In the genomic region with DNA sequence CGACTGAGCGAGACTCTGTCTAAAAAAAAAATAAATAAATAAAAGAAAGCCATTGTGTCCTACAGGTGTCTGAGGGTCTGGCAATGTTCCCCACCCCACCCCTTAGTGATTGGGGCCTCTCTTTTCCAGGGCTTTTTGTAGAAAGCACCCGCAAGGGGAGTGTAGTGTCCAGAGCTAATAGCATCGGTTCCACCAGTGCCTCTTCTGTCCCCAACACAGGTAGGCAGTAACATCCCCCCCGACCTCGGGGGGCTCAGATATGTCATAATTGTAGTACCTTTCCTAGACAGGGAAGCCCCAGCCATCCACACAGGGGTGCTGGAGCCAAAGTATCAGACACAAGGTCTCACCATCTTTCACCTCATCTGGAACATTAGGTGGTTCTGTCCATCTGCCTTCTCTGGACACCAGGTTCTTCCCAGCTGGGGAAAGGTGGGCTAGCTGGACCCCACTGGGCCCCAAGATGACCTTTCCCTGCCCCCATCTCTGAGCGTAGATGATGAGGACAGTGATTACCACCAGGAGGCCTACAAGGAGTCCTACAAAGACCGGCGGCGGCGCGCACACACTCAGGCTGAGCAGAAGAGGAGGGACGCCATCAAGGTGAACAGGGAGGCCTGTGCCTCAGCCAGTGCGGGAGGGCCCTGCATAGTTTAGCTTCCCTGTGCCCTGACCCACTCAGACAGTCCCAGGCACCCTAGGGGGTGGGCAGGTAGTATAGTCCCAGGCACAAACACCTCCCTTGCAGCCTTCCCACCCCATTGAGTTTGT, we compare ENCODE assay signal across 9 cellular contexts. TPM values are rescaled to one million over a fixed set of nuclear protein-coding genes. Genes with fewer than 3 reads are reported as not detected.
DNase-seq lines count a peak whose midpoint lies in the region; ATAC-seq, FAIRE-seq and TF ChIP-seq lines count a peak whose summit lies in the region.
"Had no signal": no experiment of that assay in that cellular context is flagged by ENCODE, and none has a peak within 500 bp of the region (broad histone marks: within the 10 kb centered on the region; RNA-seq: fewer than 3 reads in every experiment).

No MANE protein-coding gene starts in this region.

- H3K4me2 ChIP-seq in OCI-LY1 (ENCODE audit: low read length) (peak overlapping the region; percentile 26), endothelial cell of umbilical vein (ENCODE audit: insufficient read depth, low read length) (no peak overlapping the region)

- H3K9me3 ChIP-seq in OCI-LY1 (ENCODE audit: low read length) (no peaks in the 10 kb centered on the region), endothelial cell of umbilical vein (replicated peaks; ENCODE audit: control insufficient read depth, insufficient read depth, low read length) (no peaks in the 10 kb centered on the region)

- TF ChIP-seq CTCF in Calu3 (IDR thresholded peaks at IDR 0.05; ENCODE audit: unreplicated experiment) = no peak
- TF ChIP-seq CTCF in OCI-LY1 (IDR thresholded peaks at IDR 0.05; ENCODE audit: low read length) = no peak
- TF ChIP-seq CTCF in endothelial cell of umbilical vein (IDR thresholded peaks at IDR 0.05; ENCODE audit: extremely low read depth in 1 of 2, insufficient read depth in 1 of 2, low read depth in 1 of 2, low read length in 2 of 2) = no peak
- no peak for TF ChIP-seq CTCF in progenitor cell of endocrine pancreas (IDR thresholded peaks at IDR 0.05; ENCODE audit: unreplicated experiment)

- POLR2A ChIA-PET in endothelial cell of umbilical vein (lab: Charles Lee) = no interaction called here

- H3K9ac ChIP-seq in OCI-LY1 (ENCODE audit: low read length) (no peak overlapping the region), endothelial cell of umbilical vein (replicated peaks; ENCODE audit: extremely low read depth, insufficient read depth, low read length) (no peak overlapping the region)

- peak overlapping the region; percentile 76 for H3K4me3 ChIP-seq in OCI-LY1 (ENCODE audit: low read depth, low read length, poor library complexity, severe bottlenecking)
- no peak overlapping the region for H3K4me3 ChIP-seq in endothelial cell of umbilical vein (replicated peaks in 1 of 3; ENCODE audit: insufficient read depth in 1 of 3, low read depth in 1 of 3, low read length in 3 of 3)

- H3K4me1 ChIP-seq in OCI-LY1 (ENCODE audit: insufficient read depth, low read length, severe bottlenecking) (peaks cover 25% of the 10 kb centered on the region), endothelial cell of umbilical vein (ENCODE audit: control insufficient read depth, extremely low read depth, insufficient read depth, low read length) (peaks cover 17% of the 10 kb centered on the region)

- peak; percentile 32 for TF ChIP-seq POLR2A in endothelial cell of umbilical vein (IDR thresholded peaks at IDR 0.05; ENCODE audit: low read depth, low read length)

- H3K79me2 ChIP-seq in OCI-LY1 (ENCODE audit: insufficient read depth, low read length) (no peaks in the 10 kb centered on the region), endothelial cell of umbilical vein (ENCODE audit: control insufficient read depth, insufficient read depth, low read length) (peaks cover 20% of the 10 kb centered on the region)

- H3K27ac Mint-ChIP-seq in Calu3 (ENCODE audit: unreplicated experiment) = peak overlapping the region; percentile 25
- H3K27ac Mint-ChIP-seq in progenitor cell of endocrine pancreas = no peak overlapping the region

- H3K27me3 Mint-ChIP-seq in Calu3 (ENCODE audit: unreplicated experiment) = no peaks in the 10 kb centered on the region
- no peaks in the 10 kb centered on the region for H3K27me3 Mint-ChIP-seq in progenitor cell of endocrine pancreas

- H4K20me1 ChIP-seq in OCI-LY1 (ENCODE audit: insufficient read depth, low read length) = no peaks in the 10 kb centered on the region
- no peaks in the 10 kb centered on the region for H4K20me1 ChIP-seq in endothelial cell of umbilical vein (replicated peaks; ENCODE audit: control insufficient read depth, extremely low read depth, insufficient read depth, low read length)

- dilution Hi-C loops in endothelial cell of umbilical vein (cut with MboI; ENCODE audit: extremely low pct_ligation_motif_present, low sequenced_read_pairs) = no loop called here

- H3K36me3 ChIP-seq in OCI-LY1 (ENCODE audit: insufficient read depth, low read length) (peaks cover 81% of the 10 kb centered on the region), endothelial cell of umbilical vein (ENCODE audit: control insufficient read depth in 2 of 2, extremely low read depth in 1 of 2, insufficient read depth in 2 of 2, low read length in 2 of 2) (peaks cover 30 to 52% of the 10 kb centered on the region in 2 experiments)

- H2AFZ ChIP-seq in OCI-LY1 (ENCODE audit: low read length) (no peak overlapping the region), endothelial cell of umbilical vein (ENCODE audit: low read depth, low read length) (no peak overlapping the region)

- H3K9me1 ChIP-seq in endothelial cell of umbilical vein (replicated peaks; ENCODE audit: control insufficient read depth, extremely low read depth, insufficient read depth, low read length) = no peaks in the 10 kb centered on the region

- DNase-seq in Calu3 = no peak
- DNase-seq in endothelial cell of umbilical vein (ENCODE audit: low read depth, low spot score) = no peak
- DNase-seq in progenitor cell of endocrine pancreas (ENCODE audit: low spot score, unreplicated experiment) = no peak
- DNase-seq: stimulated activated CD4-positive, alpha-beta T cell treated with anti-CD3 and anti-CD28 coated beads, Interleukin-12 subunit alpha, Interleukin-12 subunit beta, amount 100 ng/mL, for 4 hours had no signal

- peaks cover 33% of the 10 kb centered on the region for H3K4me1 Mint-ChIP-seq in Calu3 (ENCODE audit: low read depth, unreplicated experiment)
- peaks cover 9% of the 10 kb centered on the region for H3K4me1 Mint-ChIP-seq in progenitor cell of endocrine pancreas (ENCODE audit: low read depth)

- FAIRE-seq in endothelial cell of umbilical vein (lab: Jason Lieb, UNC) = no peak

- ATAC-seq in HG03159 (IDR thresholded peaks at IDR 0.05; ENCODE audit: unreplicated experiment) = no peak
- no peak for ATAC-seq in GM21825 (IDR thresholded peaks at IDR 0.05; ENCODE audit: unreplicated experiment)
- ATAC-seq in HG03175 (IDR thresholded peaks at IDR 0.05; ENCODE audit: unreplicated experiment) = no peak
- ATAC-seq in GM21619 (IDR thresholded peaks at IDR 0.05; ENCODE audit: unreplicated experiment) = no peak

- CTCF ChIA-PET in Calu3 (lab: Charles Lee) = no interaction called here
- CTCF ChIA-PET in endothelial cell of umbilical vein (lab: Charles Lee) = interaction anchor here (0.9 to 5.4 kb wide), 4 partner anchors 9 to 256 kb away, joined by 3 to 38 read pairs (median 4); partner anchors contain the start of genes CCR10 and PSMC3IP

- intact Hi-C loops in Calu3 (cut with micrococcal nuclease; ENCODE audit: unreplicated experiment) (no loop called here), endothelial cell of umbilical vein (cut with micrococcal nuclease) (no loop called here)

- no peak overlapping the region for H3K27ac ChIP-seq in OCI-LY1 (ENCODE audit: low read depth, low read length, poor library complexity, severe bottlenecking)
- no peak overlapping the region for H3K27ac ChIP-seq in endothelial cell of umbilical vein (ENCODE audit: insufficient read depth, low read depth, low read length)

- BruUV-seq in Calu3 (replicated peaks; lab: Mats Ljungman, UMichigan) (no TSS peak), endothelial cell of umbilical vein (replicated peaks; lab: Mats Ljungman, UMichigan) (no TSS peak)

- H3F3A ChIP-seq in OCI-LY1 (ENCODE audit: insufficient read depth, low read length) = no peaks in the 10 kb centered on the region; the same call in 1 of the 2 replicates

- H3K9me3 Mint-ChIP-seq in Calu3 (ENCODE audit: low read depth, unreplicated experiment) (no peaks in the 10 kb centered on the region), progenitor cell of endocrine pancreas (ENCODE audit: low read depth) (no peaks in the 10 kb centered on the region)

- H3K36me3 Mint-ChIP-seq in Calu3 (ENCODE audit: insufficient read depth, unreplicated experiment) = peaks cover 88% of the 10 kb centered on the region
- peaks cover 14% of the 10 kb centered on the region for H3K36me3 Mint-ChIP-seq in progenitor cell of endocrine pancreas (ENCODE audit: insufficient read depth)

- no peak overlapping the region for H3K4me3 Mint-ChIP-seq in Calu3 (ENCODE audit: low read depth, unreplicated experiment)
- peak overlapping the region; percentile 33 for H3K4me3 Mint-ChIP-seq in progenitor cell of endocrine pancreas (ENCODE audit: low read depth)

- no peaks in the 10 kb centered on the region for H3K9me2 ChIP-seq in OCI-LY1 (ENCODE audit: low read depth, low read length)

- H3K27me3 ChIP-seq in OCI-LY1 (ENCODE audit: insufficient read depth, low read length) (no peaks in the 10 kb centered on the region), endothelial cell of umbilical vein (ENCODE audit: control insufficient read depth in 2 of 2, insufficient read depth in 2 of 2, low read length in 2 of 2) (no peaks in the 10 kb centered on the region)

RNA-seq across cellular contexts. Expression of gene MLX, which starts 1.6 kb away (rescaled TPM):
- 65.0 and 69.8 TPM in 2 replicates for total RNA-seq in Calu3 (2022)
- total RNA-seq in endothelial cell of umbilical vein = 40.3 and 40.9 TPM in 2 replicates
- 41.1 and 42.7 TPM in 2 replicates for polyA plus RNA-seq in endothelial cell of umbilical vein
- polyA plus RNA-seq in endothelial cell of umbilical vein (2011; cell fraction: cytosol; rRNA removed) = 35.7 and 37.7 TPM in 2 replicates
- 56.9 and 63.0 TPM in 2 replicates for polyA plus RNA-seq in endothelial cell of umbilical vein (2011; cell fraction: nucleus; rRNA removed)
- polyA plus RNA-seq in endothelial cell of umbilical vein (2012) = 37.4 and 41.4 TPM in 2 replicates
- polyA minus RNA-seq in endothelial cell of umbilical vein = 40.5 and 41.3 TPM in 2 replicates
- 22.4 TPM for polyA minus RNA-seq in endothelial cell of umbilical vein (2011; cell fraction: cytosol; rRNA and poly(A)+ RNA removed)
- polyA minus RNA-seq in endothelial cell of umbilical vein (2011; cell fraction: nucleus; rRNA and poly(A)+ RNA removed) = 13.4 and 18.8 TPM in 2 replicates
- total RNA-seq in progenitor cell of endocrine pancreas = 26.8 and 33.7 TPM in 2 replicates

RNA-seq across cellular contexts. Expression of gene COASY, which starts 6.6 kb away (rescaled TPM):
- total RNA-seq in Calu3 (2022) = 159 and 163 TPM in 2 replicates
- 69.2 and 77.7 TPM in 2 replicates for total RNA-seq in endothelial cell of umbilical vein
- polyA plus RNA-seq in endothelial cell of umbilical vein = 39.6 and 52.6 TPM in 2 replicates
- 36.3 and 42.7 TPM in 2 replicates for polyA plus RNA-seq in endothelial cell of umbilical vein (2011; cell fraction: cytosol; rRNA removed)
- 78.2 and 90.7 TPM in 2 replicates for polyA plus RNA-seq in endothelial cell of umbilical vein (2011; cell fraction: nucleus; rRNA removed)
- polyA plus RNA-seq in endothelial cell of umbilical vein (2012) = 63.2 and 68.4 TPM in 2 replicates
- 26.1 and 32.6 TPM in 2 replicates for polyA minus RNA-seq in endothelial cell of umbilical vein
- polyA minus RNA-seq in endothelial cell of umbilical vein (2011; cell fraction: cytosol; rRNA and poly(A)+ RNA removed) = 56.5 TPM
- polyA minus RNA-seq in endothelial cell of umbilical vein (2011; cell fraction: nucleus; rRNA and poly(A)+ RNA removed) = 21.0 and 25.9 TPM in 2 replicates
- 60.0 and 66.9 TPM in 2 replicates for total RNA-seq in progenitor cell of endocrine pancreas

RNA-seq across cellular contexts. Expression of gene PSMC3IP, which starts 9.0 kb away (rescaled TPM):
- total RNA-seq in Calu3 (2022) (31.8 and 32.4 TPM in 2 replicates), endothelial cell of umbilical vein (19.3 and 20.8 TPM in 2 replicates), progenitor cell of endocrine pancreas (18.1 and 19.6 TPM in 2 replicates)
- polyA plus RNA-seq in endothelial cell of umbilical vein = 5.5 and 5.9 TPM in 2 replicates
- polyA plus RNA-seq in endothelial cell of umbilical vein (2011; cell fraction: cytosol; rRNA removed) = 9.0 and 10.6 TPM in 2 replicates
- polyA plus RNA-seq in endothelial cell of umbilical vein (2011; cell fraction: nucleus; rRNA removed) = 20.8 and 34.7 TPM in 2 replicates
- 6.3 and 10.9 TPM in 2 replicates for polyA plus RNA-seq in endothelial cell of umbilical vein (2012)
- polyA minus RNA-seq in endothelial cell of umbilical vein = 4.9 and 5.2 TPM in 2 replicates
- polyA minus RNA-seq in endothelial cell of umbilical vein (2011; cell fraction: cytosol; rRNA and poly(A)+ RNA removed) = 14.0 TPM
- polyA minus RNA-seq in endothelial cell of umbilical vein (2011; cell fraction: nucleus; rRNA and poly(A)+ RNA removed) = 7.5 and 9.7 TPM in 2 replicates

RNA-seq across cellular contexts. Expression of gene HSD17B1, which starts 15.8 kb away (rescaled TPM):
- 0.88 and 1.0 TPM in 2 replicates for total RNA-seq in Calu3 (2022)
- total RNA-seq in endothelial cell of umbilical vein = 0.62 and 1.0 TPM in 2 replicates
- polyA plus RNA-seq in endothelial cell of umbilical vein = 0.22 and 0.41 TPM in 2 replicates
- polyA plus RNA-seq in endothelial cell of umbilical vein (2011; cell fraction: cytosol; rRNA removed) = 0.05 and 0.20 TPM in 2 replicates
- polyA plus RNA-seq in endothelial cell of umbilical vein (2011; cell fraction: nucleus; rRNA removed) = 0.59 and 0.63 TPM in 2 replicates
- polyA plus RNA-seq in endothelial cell of umbilical vein (2012) = 1.0 and 1.2 TPM in 2 replicates
- 0.17 and 0.19 TPM in 2 replicates for polyA minus RNA-seq in endothelial cell of umbilical vein
- 1.0 TPM for polyA minus RNA-seq in endothelial cell of umbilical vein (2011; cell fraction: cytosol; rRNA and poly(A)+ RNA removed)
- polyA minus RNA-seq in endothelial cell of umbilical vein (2011; cell fraction: nucleus; rRNA and poly(A)+ RNA removed) = 0.43 and 0.77 TPM in 2 replicates
- 1.4 and 2.4 TPM in 2 replicates for total RNA-seq in progenitor cell of endocrine pancreas

RNA-seq across cellular contexts. Expression of gene NAGLU, which starts 32.5 kb away (rescaled TPM):
- 53.8 and 59.1 TPM in 2 replicates for total RNA-seq in Calu3 (2022)
- 40.2 and 50.2 TPM in 2 replicates for total RNA-seq in endothelial cell of umbilical vein
- polyA plus RNA-seq in endothelial cell of umbilical vein = 54.2 and 66.8 TPM in 2 replicates
- 22.6 and 31.6 TPM in 2 replicates for polyA plus RNA-seq in endothelial cell of umbilical vein (2011; cell fraction: cytosol; rRNA removed)
- 70.4 and 73.2 TPM in 2 replicates for polyA plus RNA-seq in endothelial cell of umbilical vein (2011; cell fraction: nucleus; rRNA removed)
- 23.1 and 31.3 TPM in 2 replicates for polyA plus RNA-seq in endothelial cell of umbilical vein (2012)
- 21.5 and 21.8 TPM in 2 replicates for polyA minus RNA-seq in endothelial cell of umbilical vein
- polyA minus RNA-seq in endothelial cell of umbilical vein (2011; cell fraction: cytosol; rRNA and poly(A)+ RNA removed) = 7.8 TPM
- 22.9 and 30.1 TPM in 2 replicates for polyA minus RNA-seq in endothelial cell of umbilical vein (2011; cell fraction: nucleus; rRNA and poly(A)+ RNA removed)
- 19.0 and 22.9 TPM in 2 replicates for total RNA-seq in progenitor cell of endocrine pancreas
